ENCODE assay signal across 29 cellular contexts in genomic region chr6:153442096-153442495, GRCh38.
"Had no signal": no experiment of that assay in that cellular context is flagged by ENCODE, and none has a peak within 500 bp of the region (broad histone marks: within the 10 kb centered on the region; RNA-seq: fewer than 3 reads in every experiment).

No MANE protein-coding gene starts in this region.

- H3K36me3 Mint-ChIP-seq: immature natural killer cell; memory B cell; naive B cell; natural killer cell treated with Interleukin-12 subunit alpha and Interleukin-12 subunit beta and Interleukin-15 and Interleukin-18, amount 100 ng/mL, for 72 hours; stimulated activated memory B cell treated with anti-CD40 and anti-IgM and Interleukin-4, amounts not matched to agents 10 μg/mL and 1 μg/mL and 100 μg/mL, for 72 hours; type B pancreatic cell had no signal

- H3K27me3 ChIP-seq: dorsolateral prefrontal cortex, gastrocnemius medialis, ovary, spleen, testis, tibial artery had no signal

- H3K36me3 ChIP-seq: gastrocnemius medialis, lower lobe of right lung, ovary, spleen, tibial artery had no signal

- H3K4me1 ChIP-seq: gastrocnemius medialis, lower lobe of right lung, psoas muscle, spleen, testis, tibial artery had no signal

- H3K27ac Mint-ChIP-seq: immature natural killer cell; memory B cell; mesothelial cell of epicardium; naive B cell; natural killer cell treated with Interleukin-12 subunit alpha and Interleukin-12 subunit beta and Interleukin-15 and Interleukin-18, amount 100 ng/mL, for 72 hours; stimulated activated memory B cell treated with anti-CD40 and anti-IgM and Interleukin-4, amounts not matched to agents 10 μg/mL and 1 μg/mL and 100 μg/mL, for 72 hours; type B pancreatic cell had no signal

- H3K4me1 Mint-ChIP-seq: immature natural killer cell; memory B cell; naive B cell; stimulated activated memory B cell treated with anti-CD40 and anti-IgM and Interleukin-4, amounts not matched to agents 10 μg/mL and 1 μg/mL and 100 μg/mL, for 72 hours had no signal

- H3K4me3 Mint-ChIP-seq: immature natural killer cell; memory B cell; mesothelial cell of epicardium; natural killer cell treated with Interleukin-12 subunit alpha and Interleukin-12 subunit beta and Interleukin-15 and Interleukin-18, amount 100 ng/mL, for 72 hours; stimulated activated memory B cell treated with anti-CD40 and anti-IgM and Interleukin-4, amounts not matched to agents 10 μg/mL and 1 μg/mL and 100 μg/mL, for 72 hours; type B pancreatic cell had no signal

- DNase-seq: dorsolateral prefrontal cortex; effector CD4-positive, alpha-beta T cell; foreskin fibroblast; gastrocnemius medialis; head of caudate nucleus; immature natural killer cell; left ventricle myocardium superior; lower lobe of right lung; mucosa of descending colon; naive B cell; occipital lobe; ovary; posterior cingulate gyrus; psoas muscle; right cardiac atrium; spleen; stimulated activated CD4-positive, alpha-beta T cell treated with anti-CD3 and anti-CD28 coated beads, Interleukin-4, amount 100 ng/mL, for 4 hours; stimulated activated naive CD8-positive, alpha-beta T cell treated with anti-CD3 and anti-CD28 coated beads, Interleukin-15, Interleukin-2, amounts not matched to agents 100 U/mL and 50 U/mL, for 24 hours; substantia nigra; testis; tibial artery had no signal

- H3K9me3 ChIP-seq: gastrocnemius medialis, mucosa of descending colon, ovary, psoas muscle, testis, tibial artery had no signal

- ATAC-seq: esophagus mucosa; gastrocnemius medialis; left ventricle myocardium superior; lower lobe of right lung; mucosa of descending colon; natural killer cell treated with Interleukin-12 subunit alpha and Interleukin-12 subunit beta and Interleukin-15 and Interleukin-18, amount 100 ng/mL, for 72 hours; psoas muscle; right cardiac atrium; stimulated activated memory B cell treated with anti-CD40 and anti-IgM and Interleukin-4, amounts not matched to agents 10 μg/mL and 1 μg/mL and 100 μg/mL, for 72 hours; stimulated activated naive CD8-positive, alpha-beta T cell treated with anti-CD3 and anti-CD28 coated beads, Interleukin-15, Interleukin-2, amounts not matched to agents 100 U/mL and 50 U/mL, for 24 hours had no signal

- H3K27ac ChIP-seq: dorsolateral prefrontal cortex, epithelial cell of prostate, gastrocnemius medialis, lower lobe of right lung, ovary, psoas muscle, skin epidermis, spleen, testis, tibial artery had no signal

- H3K4me3 ChIP-seq: dorsolateral prefrontal cortex, gastrocnemius medialis, lower lobe of right lung, mucosa of descending colon, ovary, psoas muscle, skin epidermis, spleen, testis, tibial artery had no signal

- H3K9me3 Mint-ChIP-seq: type B pancreatic cell had no signal

- H3K27me3 Mint-ChIP-seq: memory B cell; naive B cell; natural killer cell treated with Interleukin-12 subunit alpha and Interleukin-12 subunit beta and Interleukin-15 and Interleukin-18, amount 100 ng/mL, for 72 hours; stimulated activated memory B cell treated with anti-CD40 and anti-IgM and Interleukin-4, amounts not matched to agents 10 μg/mL and 1 μg/mL and 100 μg/mL, for 72 hours; type B pancreatic cell had no signal
